Comparison of ENCODE assay signal across 13 cellular contexts in the genomic region with DNA sequence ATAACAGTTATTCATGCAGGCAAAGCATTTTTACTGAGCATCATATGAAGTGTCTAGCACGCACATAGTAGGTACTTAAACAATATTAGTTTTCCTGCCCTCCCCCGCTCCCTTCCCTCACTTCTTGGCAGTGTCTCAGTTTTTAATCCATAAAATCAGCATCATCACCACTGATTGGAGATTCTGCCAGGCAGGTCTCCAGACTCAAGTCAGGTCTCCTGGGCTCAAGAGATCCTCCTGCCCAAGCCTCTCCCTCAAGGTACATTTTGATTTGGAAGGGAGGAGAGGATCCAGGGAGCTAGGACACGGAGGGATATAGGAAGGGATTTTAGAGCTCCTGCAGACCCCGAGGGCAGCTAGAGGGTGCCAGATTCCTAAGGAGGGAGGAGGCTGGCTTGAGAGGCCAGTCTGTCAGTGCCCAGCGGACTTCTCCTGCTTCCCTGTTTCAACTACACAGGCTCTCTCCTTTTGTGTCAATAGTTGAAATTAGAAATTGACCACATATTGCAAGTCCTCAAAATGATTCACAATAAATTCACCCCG. TPM values are rescaled to one million over a fixed set of nuclear protein-coding genes. Genes with fewer than 3 reads are reported as not detected.
DNase-seq lines count a peak whose midpoint lies in the region; ATAC-seq and TF ChIP-seq lines count a peak whose summit lies in the region.
"Had no signal": no experiment of that assay in that cellular context is flagged by ENCODE, and none has a peak within 500 bp of the region (broad histone marks: within the 10 kb centered on the region; RNA-seq: fewer than 3 reads in every experiment).

No MANE protein-coding gene starts in this region.

- TF ChIP-seq CTCF in WI38 (IDR thresholded peaks at IDR 0.05; ENCODE audit: low read depth, low read length): no peak
- peak; percentile 54 for TF ChIP-seq CTCF in foreskin keratinocyte (conservative IDR thresholded peaks at IDR 0.05)

- H3K4me3 ChIP-seq in H7 (ENCODE audit: insufficient read depth, low read depth, low read length) (no peak overlapping the region), WI38 (ENCODE audit: low read depth, low read length) (peak overlapping the region; percentile 100)
- H3K4me3 ChIP-seq: SK-N-MC, thyroid gland had no signal

- ATAC-seq in foreskin keratinocyte (no peak), HG03280 (IDR thresholded peaks at IDR 0.05; ENCODE audit: unreplicated experiment) (no peak)

- H3K27me3 ChIP-seq in H7 (ENCODE audit: control insufficient read depth, insufficient read depth, low read length): peaks cover 3% of the 10 kb centered on the region; the same call in 1 of the 2 replicates
- no peaks in the 10 kb centered on the region for H3K27me3 ChIP-seq in foreskin keratinocyte
- H3K27me3 ChIP-seq: thyroid gland had no signal

- DNase-seq in H7 (peak; percentile 54), foreskin keratinocyte (peak; percentile 75 to 83), retina (peak; percentile 36), occipital lobe (lab: John Stamatoyannopoulos, UW) (no peak), NCI-H1436 treated with DMSO at 0.1 percent for 48 hours (lab: John Stamatoyannopoulos, UW) (no peak), T-helper 9 cell (no peak)
- DNase-seq: dermis blood vessel endothelial cell; NCI-H2081; stimulated activated CD4-positive, alpha-beta T cell treated with anti-CD3 and anti-CD28 coated beads, Interleukin-2, amount 100 ng/mL, for 24 hours; thyroid gland had no signal

- H3K4me1 ChIP-seq in foreskin keratinocyte: peaks cover 9% of the 10 kb centered on the region

- no peaks in the 10 kb centered on the region for H3K36me3 ChIP-seq in H7 (replicated peaks; ENCODE audit: control insufficient read depth, insufficient read depth, low read length)
- H3K36me3 ChIP-seq: thyroid gland had no signal

- H3K27ac ChIP-seq in foreskin keratinocyte: peak overlapping the region; percentile 90
- H3K27ac ChIP-seq: SK-N-MC, thyroid gland had no signal

RNA-seq across cellular contexts. Expression of gene FAT1, which starts 4.4 kb away (rescaled TPM):
- total RNA-seq in H7 (2014; rRNA removed; shearing (Covaris generic)): 83.9 and 108 TPM in 2 replicates
- 288 and 372 TPM in 2 replicates for total RNA-seq in foreskin keratinocyte
- polyA plus RNA-seq in foreskin keratinocyte: 76.3 and 112 TPM in 2 replicates
- 28.4 TPM for total RNA-seq in occipital lobe

Comparison
In these comparisons a context has a peak if more than half of its experiments do, and no peak if none do; other contexts are left out.
1. DNase-seq: peak in H7 (single experiment), foreskin keratinocyte (2 of 2) and retina (single experiment); none in occipital lobe (single experiment), NCI-H1436 treated with DMSO at 0.1 percent for 48 hours (single experiment) and T-helper 9 cell (single experiment).